1 cellular context compared by ENCODE assay signal in genomic region chr10:73730153-73730906, GRCh38.
TF ChIP-seq lines count a peak whose summit lies in the region.

No MANE protein-coding gene starts in this region.

TF ChIP-seq in HepG2, 621 proteins besides CTCF, POLR2A, EP300 and RAD21 (continued from another document and continues in another):
- TF ChIP-seq, protein P1, sequence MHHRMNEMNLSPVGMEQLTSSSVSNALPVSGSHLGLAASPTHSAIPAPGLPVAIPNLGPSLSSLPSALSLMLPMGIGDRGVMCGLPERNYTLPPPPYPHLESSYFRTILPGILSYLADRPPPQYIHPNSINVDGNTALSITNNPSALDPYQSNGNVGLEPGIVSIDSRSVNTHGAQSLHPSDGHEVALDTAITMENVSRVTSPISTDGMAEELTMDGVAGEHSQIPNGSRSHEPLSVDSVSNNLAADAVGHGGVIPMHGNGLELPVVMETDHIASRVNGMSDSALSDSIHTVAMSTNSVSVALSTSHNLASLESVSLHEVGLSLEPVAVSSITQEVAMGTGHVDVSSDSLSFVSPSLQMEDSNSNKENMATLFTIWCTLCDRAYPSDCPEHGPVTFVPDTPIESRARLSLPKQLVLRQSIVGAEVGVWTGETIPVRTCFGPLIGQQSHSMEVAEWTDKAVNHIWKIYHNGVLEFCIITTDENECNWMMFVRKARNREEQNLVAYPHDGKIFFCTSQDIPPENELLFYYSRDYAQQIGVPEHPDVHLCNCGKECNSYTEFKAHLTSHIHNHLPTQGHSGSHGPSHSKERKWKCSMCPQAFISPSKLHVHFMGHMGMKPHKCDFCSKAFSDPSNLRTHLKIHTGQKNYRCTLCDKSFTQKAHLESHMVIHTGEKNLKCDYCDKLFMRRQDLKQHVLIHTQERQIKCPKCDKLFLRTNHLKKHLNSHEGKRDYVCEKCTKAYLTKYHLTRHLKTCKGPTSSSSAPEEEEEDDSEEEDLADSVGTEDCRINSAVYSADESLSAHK (CRISPR knock-in tag; IDR thresholded peaks at IDR 0.05; ENCODE audit: borderline replicate concordance), result no peak
- TF ChIP-seq CREM (IDR thresholded peaks at IDR 0.05) (peak; percentile 84), CREM (CRISPR knock-in tag; IDR thresholded peaks at IDR 0.05) (no peak), ZSCAN20 (CRISPR knock-in tag; IDR thresholded peaks at IDR 0.05; ENCODE audit: borderline replicate concordance) (peak; percentile 72), NFE2L1 (CRISPR knock-in tag; IDR thresholded peaks at IDR 0.05; ENCODE audit: borderline replicate concordance) (no peak), ZNF781 (CRISPR knock-in tag; IDR thresholded peaks at IDR 0.05; ENCODE audit: borderline replicate concordance, not compliant biosample characterization) (peak; percentile 71), ZNF672 (CRISPR knock-in tag; IDR thresholded peaks at IDR 0.05) (no peak), MAFG (CRISPR knock-in tag; IDR thresholded peaks at IDR 0.05) (no peak), ZSCAN22 (CRISPR knock-in tag; IDR thresholded peaks at IDR 0.05) (peak; percentile 56; the same call in 1 of the 2 replicates), ZNF790 (CRISPR knock-in tag; IDR thresholded peaks at IDR 0.05; ENCODE audit: borderline replicate concordance) (no peak), NAIF1 (CRISPR knock-in tag; IDR thresholded peaks at IDR 0.05; ENCODE audit: borderline replicate concordance) (peak; percentile 91), ZBTB10 (CRISPR knock-in tag; IDR thresholded peaks at IDR 0.05; ENCODE audit: borderline replicate concordance) (no peak), ZNF343 (CRISPR knock-in tag; IDR thresholded peaks at IDR 0.05) (peak; percentile 67; the same call in 1 of the 2 replicates), ZNF430 (CRISPR knock-in tag; IDR thresholded peaks at IDR 0.05) (no peak), REL (CRISPR knock-in tag; conservative IDR thresholded peaks at IDR 0.05) (0 out of 2 replicates have a peak, but pooled peaks have one; percentile 37), ZSCAN31 (CRISPR knock-in tag; IDR thresholded peaks at IDR 0.05; ENCODE audit: low read depth) (no peak; the same call in 1 of the 2 replicates), ZNF556 (CRISPR knock-in tag; IDR thresholded peaks at IDR 0.05; ENCODE audit: borderline replicate concordance) (peak; percentile 90; the same call in 1 of the 2 replicates), CENPX (CRISPR knock-in tag; IDR thresholded peaks at IDR 0.05) (no peak), THAP8 (CRISPR knock-in tag; IDR thresholded peaks at IDR 0.05; ENCODE audit: borderline replicate concordance) (no peak), SRSF1 (optimal IDR thresholded peaks at IDR 0.05; ENCODE audit: low read depth, low read length) (peak; percentile 75), PRDM10 (CRISPR knock-in tag; IDR thresholded peaks at IDR 0.05; ENCODE audit: low read depth) (peak; percentile 59; the same call in 1 of the 2 replicates), PHB2 (IDR thresholded peaks at IDR 0.05; ENCODE audit: partially characterized antibody) (no peak), MEF2D (CRISPR knock-in tag; IDR thresholded peaks at IDR 0.05) (peak; percentile 34; the same call in 1 of the 2 replicates), SIN3A (IDR thresholded peaks at IDR 0.05; ENCODE audit: borderline replicate concordance, low read depth, low read length) (peak; percentile 93; the same call in 1 of the 2 replicates), ELF1 (CRISPR knock-in tag; IDR thresholded peaks at IDR 0.05) (peak; percentile 75), STAG1 (CRISPR knock-in tag; IDR thresholded peaks at IDR 0.05) (no peak), ZBTB7A (CRISPR knock-in tag; IDR thresholded peaks at IDR 0.05) (0 out of 2 replicates have a peak, but pooled peaks have one; percentile 46), ZNF572 (CRISPR knock-in tag; IDR thresholded peaks at IDR 0.05) (peak; percentile 81; the same call in 1 of the 2 replicates), NR1H2 (CRISPR knock-in tag; IDR thresholded peaks at IDR 0.05; ENCODE audit: borderline replicate concordance, low read depth) (no peak), TERF1 (CRISPR knock-in tag; IDR thresholded peaks at IDR 0.05) (no peak), NCOA1 (CRISPR knock-in tag; IDR thresholded peaks at IDR 0.05) (peak; percentile 54; the same call in 1 of the 2 replicates), ZSCAN25 (CRISPR knock-in tag; IDR thresholded peaks at IDR 0.05) (peak; percentile 56; the same call in 1 of the 2 replicates), ZNF598 (CRISPR knock-in tag; IDR thresholded peaks at IDR 0.05; ENCODE audit: borderline replicate concordance) (no peak; the same call in 1 of the 2 replicates), FLYWCH1 (CRISPR knock-in tag; IDR thresholded peaks at IDR 0.05) (no peak), REXO4 (CRISPR knock-in tag; IDR thresholded peaks at IDR 0.05; ENCODE audit: borderline replicate concordance) (no peak), ATF4 (CRISPR knock-in tag; IDR thresholded peaks at IDR 0.05) (peak in 1 of 2 experiments; percentile 72; a peak in 2 of 4 replicates)
- TF ChIP-seq, protein P2, sequence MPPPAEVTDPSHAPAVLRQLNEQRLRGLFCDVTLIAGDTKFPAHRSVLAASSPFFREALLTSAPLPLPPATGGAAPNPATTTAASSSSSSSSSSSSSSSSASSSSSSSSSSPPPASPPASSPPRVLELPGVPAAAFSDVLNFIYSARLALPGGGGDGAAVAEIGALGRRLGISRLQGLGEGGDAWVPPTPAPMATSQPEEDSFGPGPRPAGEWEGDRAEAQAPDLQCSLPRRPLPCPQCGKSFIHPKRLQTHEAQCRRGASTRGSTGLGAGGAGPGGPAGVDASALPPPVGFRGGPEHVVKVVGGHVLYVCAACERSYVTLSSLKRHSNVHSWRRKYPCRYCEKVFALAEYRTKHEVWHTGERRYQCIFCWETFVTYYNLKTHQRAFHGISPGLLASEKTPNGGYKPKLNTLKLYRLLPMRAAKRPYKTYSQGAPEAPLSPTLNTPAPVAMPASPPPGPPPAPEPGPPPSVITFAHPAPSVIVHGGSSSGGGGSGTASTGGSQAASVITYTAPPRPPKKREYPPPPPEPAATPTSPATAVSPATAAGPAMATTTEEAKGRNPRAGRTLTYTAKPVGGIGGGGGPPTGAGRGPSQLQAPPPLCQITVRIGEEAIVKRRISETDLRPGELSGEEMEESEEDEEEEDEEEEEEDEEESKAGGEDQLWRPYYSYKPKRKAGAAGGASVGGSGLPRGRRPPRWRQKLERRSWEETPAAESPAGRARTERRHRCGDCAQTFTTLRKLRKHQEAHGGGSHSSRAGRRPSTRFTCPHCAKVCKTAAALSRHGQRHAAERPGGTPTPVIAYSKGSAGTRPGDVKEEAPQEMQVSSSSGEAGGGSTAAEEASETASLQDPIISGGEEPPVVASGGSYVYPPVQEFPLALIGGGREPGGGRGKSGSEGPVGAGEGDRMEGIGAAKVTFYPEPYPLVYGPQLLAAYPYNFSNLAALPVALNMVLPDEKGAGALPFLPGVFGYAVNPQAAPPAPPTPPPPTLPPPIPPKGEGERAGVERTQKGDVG (CRISPR knock-in tag; IDR thresholded peaks at IDR 0.05; ENCODE audit: borderline replicate concordance), result no peak; the same call in 1 of the 2 replicates
- TF ChIP-seq, protein P3, sequence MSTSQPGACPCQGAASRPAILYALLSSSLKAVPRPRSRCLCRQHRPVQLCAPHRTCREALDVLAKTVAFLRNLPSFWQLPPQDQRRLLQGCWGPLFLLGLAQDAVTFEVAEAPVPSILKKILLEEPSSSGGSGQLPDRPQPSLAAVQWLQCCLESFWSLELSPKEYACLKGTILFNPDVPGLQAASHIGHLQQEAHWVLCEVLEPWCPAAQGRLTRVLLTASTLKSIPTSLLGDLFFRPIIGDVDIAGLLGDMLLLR (CRISPR knock-in tag; IDR thresholded peaks at IDR 0.05), result peak; percentile 50; the same call in 1 of the 2 replicates
- TF ChIP-seq, protein P4, sequence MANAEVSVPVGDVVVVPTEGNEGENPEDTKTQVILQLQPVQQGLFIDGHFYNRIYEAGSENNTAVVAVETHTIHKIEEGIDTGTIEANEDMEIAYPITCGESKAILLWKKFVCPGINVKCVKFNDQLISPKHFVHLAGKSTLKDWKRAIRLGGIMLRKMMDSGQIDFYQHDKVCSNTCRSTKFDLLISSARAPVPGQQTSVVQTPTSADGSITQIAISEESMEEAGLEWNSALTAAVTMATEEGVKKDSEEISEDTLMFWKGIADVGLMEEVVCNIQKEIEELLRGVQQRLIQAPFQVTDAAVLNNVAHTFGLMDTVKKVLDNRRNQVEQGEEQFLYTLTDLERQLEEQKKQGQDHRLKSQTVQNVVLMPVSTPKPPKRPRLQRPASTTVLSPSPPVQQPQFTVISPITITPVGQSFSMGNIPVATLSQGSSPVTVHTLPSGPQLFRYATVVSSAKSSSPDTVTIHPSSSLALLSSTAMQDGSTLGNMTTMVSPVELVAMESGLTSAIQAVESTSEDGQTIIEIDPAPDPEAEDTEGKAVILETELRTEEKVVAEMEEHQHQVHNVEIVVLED (CRISPR knock-in tag; IDR thresholded peaks at IDR 0.05; ENCODE audit: borderline replicate concordance), result peak; percentile 81; the same call in 1 of the 2 replicates
- TF ChIP-seq, protein P5, sequence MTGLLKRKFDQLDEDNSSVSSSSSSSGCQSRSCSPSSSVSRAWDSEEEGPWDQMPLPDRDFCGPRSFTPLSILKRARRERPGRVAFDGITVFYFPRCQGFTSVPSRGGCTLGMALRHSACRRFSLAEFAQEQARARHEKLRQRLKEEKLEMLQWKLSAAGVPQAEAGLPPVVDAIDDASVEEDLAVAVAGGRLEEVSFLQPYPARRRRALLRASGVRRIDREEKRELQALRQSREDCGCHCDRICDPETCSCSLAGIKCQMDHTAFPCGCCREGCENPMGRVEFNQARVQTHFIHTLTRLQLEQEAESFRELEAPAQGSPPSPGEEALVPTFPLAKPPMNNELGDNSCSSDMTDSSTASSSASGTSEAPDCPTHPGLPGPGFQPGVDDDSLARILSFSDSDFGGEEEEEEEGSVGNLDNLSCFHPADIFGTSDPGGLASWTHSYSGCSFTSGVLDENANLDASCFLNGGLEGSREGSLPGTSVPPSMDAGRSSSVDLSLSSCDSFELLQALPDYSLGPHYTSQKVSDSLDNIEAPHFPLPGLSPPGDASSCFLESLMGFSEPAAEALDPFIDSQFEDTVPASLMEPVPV (CRISPR knock-in tag; IDR thresholded peaks at IDR 0.05), result peak; percentile 14; the same call in 1 of the 2 replicates
